ENCODE assay signal across 22 cellular contexts in genomic region chr6:34334796-34335416, GRCh38. TPM values are rescaled to one million over a fixed set of nuclear protein-coding genes. Genes with fewer than 3 reads are reported as not detected.
DNase-seq lines count a peak whose midpoint lies in the region; ATAC-seq and TF ChIP-seq lines count a peak whose summit lies in the region.
"Had no signal": no experiment of that assay in that cellular context is flagged by ENCODE, and none has a peak within 500 bp of the region (broad histone marks: within the 10 kb centered on the region; RNA-seq: fewer than 3 reads in every experiment).

No MANE protein-coding gene starts in this region.

- H3K23me2 ChIP-seq in H9 (ENCODE audit: insufficient read length, low read depth, low read length, poor library complexity, severe bottlenecking) = no peaks in the 10 kb centered on the region

- no peak overlapping the region for H2BK20ac ChIP-seq in H9 (ENCODE audit: low read depth, low read length, poor library complexity, severe bottlenecking)

- peaks cover 14 to 21% of the 10 kb centered on the region in 2 donors for H3K36me3 Mint-ChIP-seq in stimulated activated naive B cell treated with anti-CD40 and anti-IgM and Interleukin-4, amounts not matched to agents 10 μg/mL and 1 μg/mL and 100 μg/mL, for 72 hours
- peaks cover 6 to 16% (median 9%) of the 10 kb centered on the region in 3 experiments for H3K36me3 Mint-ChIP-seq in H9 (ENCODE audit: insufficient read depth in 1 of 3, low read depth in 3 of 3)

- no peak overlapping the region for H2BK15ac ChIP-seq in H9 (ENCODE audit: low read depth, low read length)

- DNase-seq in GM23248 (peak; percentile 10), ascending aorta (ENCODE audit: low spot score in 2 of 2) (no peak), OCI-M2 (lab: John Stamatoyannopoulos, UW; ENCODE audit: unreplicated experiment) (no peak), GM13976 (ENCODE audit: low spot score) (no peak), H9 (no peak)
- DNase-seq in stimulated activated naive B cell treated with anti-CD40 and anti-IgM and Interleukin-4, amounts not matched to agents 10 μg/mL and 1 μg/mL and 100 μg/mL, for 72 hours = no peak
- DNase-seq: activated B cell treated with CpG ODN at 0.5 μM for 24 hours; activated CD4-positive, alpha-beta memory T cell treated with anti-CD3 and anti-CD28 coated beads, Interleukin-2, amount 10 ng/mL, durations not matched to agents 7 days and 5 days; activated naive CD4-positive, alpha-beta T cell treated with anti-CD3 and anti-CD28 coated beads for 36 hours; activated T-cell treated with anti-CD3 and anti-CD28 coated beads for 4 hours; DND-41; glutamatergic neuron; left ventricle myocardium superior; NCI-H1048; NCI-H2029 treated with DMSO at 0.1 percent for 48 hours; NCI-H446 treated with DMSO at 0.1 percent for 48 hours; NK-92 treated with Interleukin-12 subunit alpha and Interleukin-12 subunit beta, amount 100 ng/mL, for 24 hours; right lobe of liver; SK-N-SH; T-helper 9 cell had no signal

- H4K20me1 ChIP-seq in GM23248 (ENCODE audit: insufficient read depth) (no peaks in the 10 kb centered on the region; the same call in 1 of the 2 replicates), H9 (ENCODE audit: control insufficient read depth, insufficient read depth, insufficient read length) (no peaks in the 10 kb centered on the region)

- H3K4me1 Mint-ChIP-seq in stimulated activated naive B cell treated with anti-CD40 and anti-IgM and Interleukin-4, amounts not matched to agents 10 μg/mL and 1 μg/mL and 100 μg/mL, for 72 hours = peaks cover 37 to 64% of the 10 kb centered on the region in 2 donors
- H3K4me1 Mint-ChIP-seq in H9 = peaks cover 2 to 22% of the 10 kb centered on the region in 2 experiments

- H3K27ac ChIP-seq in GM23248 (no peak overlapping the region), ascending aorta (peak overlapping the region; percentile 46 to 48), liver (ENCODE audit: low read depth in 1 of 2, low read length in 2 of 2) (no peak overlapping the region), H9 (ENCODE audit: insufficient read length, low read depth, low read length) (no peak overlapping the region)
- H3K27ac ChIP-seq: KMS-11, right lobe of liver had no signal

- TF ChIP-seq CTCF in ascending aorta (IDR thresholded peaks at IDR 0.05) (no peak), liver (IDR thresholded peaks at IDR 0.05; ENCODE audit: low read depth, low read length, missing input control) (no peak), GM13976 (IDR thresholded peaks at IDR 0.05; ENCODE audit: borderline replicate concordance, control extremely low read depth, extremely low read depth, insufficient read depth, missing control alignments) (no peak), H9 (conservative IDR thresholded peaks at IDR 0.05) (no peak)

- peaks cover 86% of the 10 kb centered on the region for H3K79me2 ChIP-seq in GM23248 (ENCODE audit: insufficient read depth)
- no peaks in the 10 kb centered on the region for H3K79me2 ChIP-seq in H9 (ENCODE audit: insufficient read depth, low read length)

- H3K9me3 Mint-ChIP-seq in stimulated activated naive B cell treated with anti-CD40 and anti-IgM and Interleukin-4, amounts not matched to agents 10 μg/mL and 1 μg/mL and 100 μg/mL, for 72 hours = no peaks in the 10 kb centered on the region
- no peaks in the 10 kb centered on the region; a peak in 1 of 5 replicates for H3K9me3 Mint-ChIP-seq in H9
- H3K9me3 Mint-ChIP-seq: activated B cell treated with CpG ODN at 0.5 μM for 24 hours; activated CD4-positive, alpha-beta memory T cell treated with anti-CD3 and anti-CD28 coated beads, Interleukin-2, amount 10 ng/mL, durations not matched to agents 7 days and 5 days; activated naive CD4-positive, alpha-beta T cell treated with anti-CD3 and anti-CD28 coated beads for 36 hours had no signal

- peak overlapping the region; percentile 2 for H3K27ac Mint-ChIP-seq in stimulated activated naive B cell treated with anti-CD40 and anti-IgM and Interleukin-4, amounts not matched to agents 10 μg/mL and 1 μg/mL and 100 μg/mL, for 72 hours
- no peak overlapping the region; a peak in 1 of 7 replicates for H3K27ac Mint-ChIP-seq in H9
- H3K27ac Mint-ChIP-seq: activated CD4-positive, alpha-beta memory T cell treated with anti-CD3 and anti-CD28 coated beads, Interleukin-2, amount 10 ng/mL, durations not matched to agents 7 days and 5 days; activated naive CD4-positive, alpha-beta T cell treated with anti-CD3 and anti-CD28 coated beads for 36 hours had no signal

- H3K9me2 ChIP-seq in GM23248 (ENCODE audit: insufficient read depth) = no peaks in the 10 kb centered on the region
- H3K9me2 ChIP-seq: SK-N-SH had no signal

- no peaks in the 10 kb centered on the region for H3K79me1 ChIP-seq in H9 (ENCODE audit: insufficient read depth, low read depth, low read length, poor library complexity, severe bottlenecking)

- ATAC-seq in stimulated activated naive B cell treated with anti-CD40 and anti-IgM and Interleukin-4, amounts not matched to agents 10 μg/mL and 1 μg/mL and 100 μg/mL, for 72 hours (replicated peaks) = no peak

- H3F3A ChIP-seq in GM23248 (ENCODE audit: insufficient read depth) = 0 out of 2 replicates have a peak, but pooled peaks cover 2% of the 10 kb centered on the region

- no peak overlapping the region for H4K5ac ChIP-seq in H9 (ENCODE audit: insufficient read length, low read depth, low read length)

- in situ Hi-C loops in GM23248 (cut with MboI) = no loop called here
- in situ Hi-C loops in GM13976 (cut with MboI; ENCODE audit: low sequenced_read_pairs, unreplicated experiment) = no loop called here

- WGBS in GM23248 (ENCODE audit: low coverage in 1 of 2, low lambda C conversion rate in 2 of 2, missing lambda C conversion rate in 2 of 2), 2 experiments = 88 to 89% methylated on average over 3 of the region's 3 CpGs
- WGBS in liver = 88% methylated on average over 3 of the region's 3 CpGs
- WGBS in H9 (ENCODE audit: extremely low coverage, insufficient read length, low lambda C conversion rate) = no CpG with 5 or more reads among the region's 3 CpGs

- no peak overlapping the region for H2BK120ac ChIP-seq in H9 (ENCODE audit: low read depth, low read length, poor library complexity, severe bottlenecking)

- H3K27me3 ChIP-seq in GM23248 (replicated peaks; ENCODE audit: insufficient read depth) (no peaks in the 10 kb centered on the region), ascending aorta (no peaks in the 10 kb centered on the region), liver (ENCODE audit: control insufficient read depth in 4 of 4, insufficient read depth in 4 of 4, low read length in 3 of 4) (no peaks in the 10 kb centered on the region), H9 (ENCODE audit: insufficient read depth, low read length) (no peaks in the 10 kb centered on the region)
- H3K27me3 ChIP-seq: right lobe of liver had no signal

- H3K56ac ChIP-seq in H9 (ENCODE audit: insufficient read length, low read depth, low read length) = no peak overlapping the region

- H3K23ac ChIP-seq in H9 (ENCODE audit: insufficient read length, low read depth, low read length) = no peak overlapping the region

- no peak overlapping the region for H2AK5ac ChIP-seq in H9 (ENCODE audit: insufficient read length, low read length)

- H3K4me3 ChIP-seq in GM23248 (no peak overlapping the region), ascending aorta (no peak overlapping the region), liver (ENCODE audit: low read depth in 1 of 3, low read length in 3 of 3) (no peak overlapping the region)
- H3K4me3 ChIP-seq: right lobe of liver had no signal

- no peak overlapping the region for H4K8ac ChIP-seq in H9 (replicated peaks; ENCODE audit: insufficient read length, low read depth, low read length)

- no peak overlapping the region for H2BK12ac ChIP-seq in H9 (ENCODE audit: insufficient read length, low read depth, low read length)

- no peak overlapping the region for H3T11ph ChIP-seq in H9 (ENCODE audit: low read length)

- no peak overlapping the region for H4K91ac ChIP-seq in H9 (ENCODE audit: insufficient read length, low read depth, low read length)

- H3K14ac ChIP-seq in H9 (ENCODE audit: insufficient read depth, low read length) = no peak overlapping the region

- H3K4ac ChIP-seq in H9 (ENCODE audit: low read depth, low read length) = no peak overlapping the region

- no peaks in the 10 kb centered on the region for H3K9me3 ChIP-seq in GM23248 (ENCODE audit: low read depth)
- no peaks in the 10 kb centered on the region for H3K9me3 ChIP-seq in ascending aorta
- H3K9me3 ChIP-seq in liver (ENCODE audit: control insufficient read depth in 4 of 4, low read length in 3 of 4) = no peaks in the 10 kb centered on the region
- no peaks in the 10 kb centered on the region for H3K9me3 ChIP-seq in H9 (ENCODE audit: control insufficient read depth, low read depth, low read length)
- H3K9me3 ChIP-seq: right lobe of liver, SK-N-SH had no signal

- no peaks in the 10 kb centered on the region for H3K27me3 Mint-ChIP-seq in stimulated activated naive B cell treated with anti-CD40 and anti-IgM and Interleukin-4, amounts not matched to agents 10 μg/mL and 1 μg/mL and 100 μg/mL, for 72 hours
- H3K27me3 Mint-ChIP-seq in H9 (ENCODE audit: low read depth) = no peaks in the 10 kb centered on the region
- H3K27me3 Mint-ChIP-seq: activated B cell treated with CpG ODN at 0.5 μM for 24 hours; activated CD4-positive, alpha-beta memory T cell treated with anti-CD3 and anti-CD28 coated beads, Interleukin-2, amount 10 ng/mL, durations not matched to agents 7 days and 5 days had no signal

- no peak overlapping the region for H3K9ac ChIP-seq in GM23248
- H3K9ac ChIP-seq in liver (ENCODE audit: low read depth in 1 of 2, low read length in 2 of 2) = no peak overlapping the region
- no peak overlapping the region for H3K9ac ChIP-seq in H9 (ENCODE audit: extremely low read depth, insufficient read length, low read length)
- H3K9ac ChIP-seq: KMS-11, SK-N-SH had no signal

- no peak overlapping the region for H3K4me2 ChIP-seq in GM23248 (ENCODE audit: unreplicated experiment)
- H3K4me2 ChIP-seq in H9 (ENCODE audit: insufficient read depth, insufficient read length, low read length) = no peak overlapping the region
- H3K4me2 ChIP-seq: KMS-11, SK-N-SH had no signal

- TF ChIP-seq RAD21 in liver (IDR thresholded peaks at IDR 0.05) = no peak

- H2AFZ ChIP-seq in GM23248 = no peak overlapping the region
- H2AFZ ChIP-seq in H9 (ENCODE audit: low read length) = no peak overlapping the region

- H2BK5ac ChIP-seq in H9 (ENCODE audit: insufficient read length, low read length) = no peak overlapping the region

- H3K4me3 Mint-ChIP-seq in stimulated activated naive B cell treated with anti-CD40 and anti-IgM and Interleukin-4, amounts not matched to agents 10 μg/mL and 1 μg/mL and 100 μg/mL, for 72 hours = no peak overlapping the region
- H3K4me3 Mint-ChIP-seq in H9 = no peak overlapping the region
- H3K4me3 Mint-ChIP-seq: activated B cell treated with CpG ODN at 0.5 μM for 24 hours; activated CD4-positive, alpha-beta memory T cell treated with anti-CD3 and anti-CD28 coated beads, Interleukin-2, amount 10 ng/mL, durations not matched to agents 7 days and 5 days; activated naive CD4-positive, alpha-beta T cell treated with anti-CD3 and anti-CD28 coated beads for 36 hours had no signal

- H3K4me1 ChIP-seq in GM23248 (ENCODE audit: insufficient read depth) (no peaks in the 10 kb centered on the region), ascending aorta (peaks cover 7 to 43% of the 10 kb centered on the region in 2 donors), liver (ENCODE audit: control insufficient read depth in 4 of 4, insufficient read depth in 4 of 4, low read length in 3 of 4) (peaks cover 0 to 2% (median 0%) of the 10 kb centered on the region in 4 donors), H9 (ENCODE audit: insufficient read depth, low read length) (no peaks in the 10 kb centered on the region)

- intact Hi-C loops in ascending aorta (cut with DNase I) = no loop called here

- H3K18ac ChIP-seq in H9 (ENCODE audit: insufficient read length, low read depth, low read length) = no peak overlapping the region

- H3K36me3 ChIP-seq in GM23248 (ENCODE audit: low read depth) = no peaks in the 10 kb centered on the region; the same call in 1 of the 2 replicates
- no peaks in the 10 kb centered on the region for H3K36me3 ChIP-seq in ascending aorta
- H3K36me3 ChIP-seq in liver (ENCODE audit: control insufficient read depth in 4 of 4, insufficient read depth in 3 of 4, low read depth in 1 of 4, low read length in 3 of 4) = peaks cover 0 to 6% (median under 1%) of the 10 kb centered on the region in 4 donors

RNA-seq across cellular contexts. Expression of gene NUDT3, which starts 57.6 kb away (rescaled TPM):
- 11.5 and 13.8 TPM in 2 replicates for total RNA-seq in GM23248 (2014; rRNA removed; shearing (Covaris generic))
- polyA plus RNA-seq in GM23248 (2016; fragmentation: Nextera tagmentation; extraction: Ambion mirVana) = 8.1 and 8.9 TPM in 2 replicates
- 18.8 TPM for total RNA-seq in ascending aorta
- total RNA-seq in liver = 10 to 100 TPM; 11.3 to 20.2 TPM
- polyA plus RNA-seq in liver = 1 to 10 TPM; 3.2 to 7.6 TPM
- 22.7 and 23.6 TPM in 2 replicates for total RNA-seq in H9 (2021)

Comparison
In these comparisons a context has a peak if more than half of its experiments do, and no peak if none do; other contexts are left out.
1. H3K27ac ChIP-seq: peak in ascending aorta (2 of 2); none in GM23248 (single experiment), liver (0 of 2) and H9 (single experiment).